Comparison of ENCODE assay signal across 23 cellular contexts in genomic region chr4:8837181-8837811, GRCh38. TPM values are rescaled to one million over a fixed set of nuclear protein-coding genes. Genes with fewer than 3 reads are reported as not detected.
A peak's percentile ranks its signal among the peaks of the same experiment; 100 is the strongest.
DNase-seq lines count a peak whose midpoint lies in the region; ATAC-seq and TF ChIP-seq lines count a peak whose summit lies in the region.
"Had no signal": no experiment of that assay in that cellular context is flagged by ENCODE, and none has a peak within 500 bp of the region (broad histone marks: within the 10 kb centered on the region; RNA-seq: fewer than 3 reads in every experiment).

No MANE protein-coding gene starts in this region.

- H3K36me3 Mint-ChIP-seq in type B pancreatic cell = no peaks in the 10 kb centered on the region
- H3K36me3 Mint-ChIP-seq: CD4-positive, CD25-positive, alpha-beta regulatory T cell; natural killer cell; stimulated activated naive B cell treated with anti-CD40 and anti-IgM and Interleukin-4, amounts not matched to agents 10 μg/mL and 1 μg/mL and 100 μg/mL, for 72 hours had no signal

- peak overlapping the region; percentile 7 for H3K4me3 Mint-ChIP-seq in type B pancreatic cell
- H3K4me3 Mint-ChIP-seq: activated B cell treated with CpG ODN at 0.5 μM for 24 hours; CD4-positive, CD25-positive, alpha-beta regulatory T cell; natural killer cell; stimulated activated naive B cell treated with anti-CD40 and anti-IgM and Interleukin-4, amounts not matched to agents 10 μg/mL and 1 μg/mL and 100 μg/mL, for 72 hours; T-helper 1 cell treated with Interleukin-12 subunit alpha and Interleukin-12 subunit beta and Interleukin-4 antibody, amounts not matched to agents 30 μg/mL and 1 μg/mL, for 36 hours had no signal

- no peak for TF ChIP-seq CTCF in type B pancreatic cell (conservative IDR thresholded peaks at IDR 0.05)

- peaks cover 29% of the 10 kb centered on the region for H3K4me1 Mint-ChIP-seq in type B pancreatic cell (ENCODE audit: unreplicated experiment)
- H3K4me1 Mint-ChIP-seq: activated B cell treated with CpG ODN at 0.5 μM for 24 hours; CD4-positive, CD25-positive, alpha-beta regulatory T cell; natural killer cell had no signal

- no peaks in the 10 kb centered on the region for H3K36me3 ChIP-seq in mesodermal cell (ENCODE audit: control insufficient read depth, insufficient read depth, low read length)
- H3K36me3 ChIP-seq: gastrocnemius medialis had no signal

- peaks cover 7% of the 10 kb centered on the region for H3K4me1 ChIP-seq in mesodermal cell (ENCODE audit: control insufficient read depth, insufficient read depth, low read length, poor library complexity, severe bottlenecking)
- H3K4me1 ChIP-seq: gastrocnemius medialis, psoas muscle had no signal

- no peaks in the 10 kb centered on the region for H3K9me3 ChIP-seq in mesodermal cell (ENCODE audit: control insufficient read depth, low read length)
- H3K9me3 ChIP-seq: gastrocnemius medialis, psoas muscle had no signal

- peaks cover 23% of the 10 kb centered on the region for H3K27me3 Mint-ChIP-seq in type B pancreatic cell
- H3K27me3 Mint-ChIP-seq: activated B cell treated with CpG ODN at 0.5 μM for 24 hours; CD4-positive, CD25-positive, alpha-beta regulatory T cell had no signal

- H3K27ac ChIP-seq in cingulate gyrus (ENCODE audit: low read depth, low read length) (peak overlapping the region; percentile 10), mesodermal cell (ENCODE audit: low read depth, low read length, severe bottlenecking) (peak overlapping the region; percentile 64)
- H3K27ac ChIP-seq: epithelial cell of prostate, gastrocnemius medialis, psoas muscle had no signal

- WGBS in mesodermal cell (ENCODE audit: insufficient coverage in 2 of 2), 2 experiments = 59 to 60% methylated on average over 16 to 18 of the region's 19 CpGs

- no peaks in the 10 kb centered on the region for H3K9me3 Mint-ChIP-seq in type B pancreatic cell
- H3K9me3 Mint-ChIP-seq: activated B cell treated with CpG ODN at 0.5 μM for 24 hours; natural killer cell; T-helper 1 cell treated with Interleukin-12 subunit alpha and Interleukin-12 subunit beta and Interleukin-4 antibody, amounts not matched to agents 30 μg/mL and 1 μg/mL, for 36 hours had no signal

- peak overlapping the region; percentile 58 for H3K27ac Mint-ChIP-seq in type B pancreatic cell
- H3K27ac Mint-ChIP-seq: activated B cell treated with CpG ODN at 0.5 μM for 24 hours; CD4-positive, CD25-positive, alpha-beta regulatory T cell; natural killer cell; stimulated activated naive B cell treated with anti-CD40 and anti-IgM and Interleukin-4, amounts not matched to agents 10 μg/mL and 1 μg/mL and 100 μg/mL, for 72 hours; T-helper 1 cell treated with Interleukin-12 subunit alpha and Interleukin-12 subunit beta and Interleukin-4 antibody, amounts not matched to agents 30 μg/mL and 1 μg/mL, for 36 hours had no signal

- ATAC-seq in HG03196 (IDR thresholded peaks at IDR 0.05; ENCODE audit: unreplicated experiment) (no peak), GM19328 (IDR thresholded peaks at IDR 0.05; ENCODE audit: unreplicated experiment) (no peak)
- ATAC-seq: gastrocnemius medialis; natural killer cell; psoas muscle; stimulated activated naive B cell treated with anti-CD40 and anti-IgM and Interleukin-4, amounts not matched to agents 10 μg/mL and 1 μg/mL and 100 μg/mL, for 72 hours had no signal

- H3K4me3 ChIP-seq in mesodermal cell (ENCODE audit: extremely low read depth, insufficient read depth, low read length, poor library complexity, severe bottlenecking) = no peak overlapping the region
- H3K4me3 ChIP-seq: gastrocnemius medialis, psoas muscle had no signal

- DNase-seq in activated effector memory CD4-positive, alpha-beta T cell treated with anti-CD3 and anti-CD28 coated beads, Interleukin-2, amount 50 U/mL, for 16 hours = peak; percentile 25
- no peak for DNase-seq in activated effector memory CD4-positive, alpha-beta T cell treated with Interleukin-2 at 50 U/mL for 16 hours
- DNase-seq in type B pancreatic cell (ENCODE audit: extremely low spot score, unreplicated experiment) (peak; percentile 57), NCI-H2081 treated with DMSO at 0.1 percent for 48 hours (lab: John Stamatoyannopoulos, UW) (no peak)
- DNase-seq: activated naive CD4-positive, alpha-beta T cell treated with Interleukin-2 at 50 U/mL for 16 hours; CD4-positive, CD25-positive, alpha-beta regulatory T cell; cortex of kidney; DMS53; gastrocnemius medialis; natural killer cell; NCI-H1436 treated with DMSO at 0.1 percent for 48 hours; NCI-H2227 treated with DMSO at 0.1 percent for 48 hours; stimulated activated naive B cell treated with anti-CD40 and anti-IgM and Interleukin-4, amounts not matched to agents 10 μg/mL and 1 μg/mL and 100 μg/mL, for 72 hours had no signal

RNA-seq across cellular contexts. Expression of gene HMX1, which starts 34.3 kb away (rescaled TPM):
- 0.44 TPM for polyA plus RNA-seq in mesodermal cell (2013, experiment 1 of 2)
- polyA plus RNA-seq in mesodermal cell (2013, experiment 2 of 2) = 0.56 TPM
- total RNA-seq in type B pancreatic cell (ENCODE audit: low replicate concordance) = 3.2 and 3.4 TPM in 2 replicates
- total RNA-seq: activated B cell treated with CpG ODN at 0.5 μM for 24 hours; aorta; CD4-positive, CD25-positive, alpha-beta regulatory T cell; gastrocnemius medialis; lung microvascular endothelial cell; natural killer cell; psoas muscle had no signal
- polyA plus RNA-seq: aorta; CD4-positive, CD25-positive, alpha-beta regulatory T cell; psoas muscle had no signal

Comparison
In these comparisons a context has a peak if more than half of its experiments do, and no peak if none do; other contexts are left out.
1. DNase-seq: peak in activated effector memory CD4-positive, alpha-beta T cell treated with anti-CD3 and anti-CD28 coated beads, Interleukin-2, amount 50 U/mL, for 16 hours (single experiment) and type B pancreatic cell (single experiment); none in activated effector memory CD4-positive, alpha-beta T cell treated with Interleukin-2 at 50 U/mL for 16 hours (single experiment) and NCI-H2081 treated with DMSO at 0.1 percent for 48 hours (single experiment).